8 cellular contexts compared by ENCODE assay signal in genomic region chr15:75809986-75810750, GRCh38. TPM values are rescaled to one million over a fixed set of nuclear protein-coding genes. Genes with fewer than 3 reads are reported as not detected.
DNase-seq lines count a peak whose midpoint lies in the region; ATAC-seq, FAIRE-seq and TF ChIP-seq lines count a peak whose summit lies in the region.

No MANE protein-coding gene starts in this region.

- ATAC-seq in HG03520 (IDR thresholded peaks at IDR 0.05; ENCODE audit: unreplicated experiment) = no peak

- H3K9me3 ChIP-seq in transverse colon = no peaks in the 10 kb centered on the region

- CTCF ChIA-PET in BJ (lab: Yijun Ruan, JAX) = interaction anchor here (0.7 to 3.7 kb wide), 11 partner anchors 8 to 334 kb away, joined by 3 to 30 read pairs (median 3); no protein-coding TSS in a partner anchor
- CTCF ChIA-PET in HEK293T (lab: Yijun Ruan, JAX) = interaction anchor here (0.6 to 1.9 kb wide), 13 partner anchors 11 to 341 kb away, joined by 3 to 15 read pairs (median 4); no protein-coding TSS in a partner anchor

- intact Hi-C loops in transverse colon (cut with DNase I; ENCODE audit: low total_unique reads) = loop anchor here (10.0 kb wide), 1 partner anchor 75 kb away; no protein-coding TSS in a partner anchor

- H3K4me3 ChIP-seq in BJ (ENCODE audit: low read depth, low read length) (no peak overlapping the region), transverse colon (no peak overlapping the region)

- H3K4me1 ChIP-seq in transverse colon = no peaks in the 10 kb centered on the region

- in situ Hi-C loops in transverse colon (cut with MboI; ENCODE audit: low pct_ligation_motif_present in 1 of 4, low pct_unique_long_range_greater_than_20kb in 1 of 4, low sequenced_read_pairs in 3 of 4) = loop anchor here in 2 of 4 donors (10.0 to 25.0 kb wide), 5 partner anchors 85 to 327 kb away; a partner anchor contains a TSS

- no peak for TF ChIP-seq POLR2A in transverse colon (IDR thresholded peaks at IDR 0.05)

- no peak for TF ChIP-seq EP300 in transverse colon (IDR thresholded peaks at IDR 0.05; ENCODE audit: low read depth)

- POLR2A ChIA-PET in BJ (lab: Charles Lee) (no interaction called here), HEK293T (lab: Yijun Ruan, JAX) (interaction anchor here (0.9 to 1.4 kb wide), 2 partner anchors 33 to 94 kb away, joined by 3 to 8 read pairs; partner anchors contain the start of genes FBXO22 and UBE2Q2)

- no peak overlapping the region for H3K27ac ChIP-seq in transverse colon

- TF ChIP-seq CTCF in BJ (IDR thresholded peaks at IDR 0.05; ENCODE audit: insufficient read depth, low read depth, low read length) (peak; percentile 34; the same call in 1 of the 2 replicates), transverse colon (IDR thresholded peaks at IDR 0.05) (peak; percentile 19 to 42 (median 32))

- FAIRE-seq in RCC 7860 (lab: Jason Lieb, UNC) = no peak

- WGBS in transverse colon (ENCODE audit: low coverage in 1 of 2), 2 donors = 84% methylated on average over 10 of the region's 10 CpGs; no CpG with 5 or more reads in 1 of the 2 donors

- peaks cover 1% of the 10 kb centered on the region; the same call in 1 of the 2 replicates for H3K27me3 ChIP-seq in BJ (ENCODE audit: control insufficient read depth, insufficient read depth, low read length)
- H3K27me3 ChIP-seq in transverse colon = no peaks in the 10 kb centered on the region

- DNase-seq in BJ (ENCODE audit: low read depth) = no peak
- peak; percentile 40 for DNase-seq in HEK293T (ENCODE audit: extremely low spot score)
- DNase-seq in RCC 7860 (ENCODE audit: low spot score) = peak; percentile 14
- peak; percentile 24 for DNase-seq in fibroblast of peridontal ligament (ENCODE audit: extremely low read depth)
- DNase-seq in transverse colon = peak; percentile 26
- no peak for DNase-seq in NCI-H2107 (lab: John Stamatoyannopoulos, UW)
- DNase-seq in NK-92 treated with Interleukin-12 subunit alpha and Interleukin-12 subunit beta, amount 100 ng/mL, for 24 hours (lab: John Stamatoyannopoulos, UW) = no peak

- H3K36me3 ChIP-seq in BJ (ENCODE audit: control insufficient read depth, insufficient read depth, low read length) (no peaks in the 10 kb centered on the region), transverse colon (no peaks in the 10 kb centered on the region)

TF ChIP-seq in HEK293T, 16 proteins besides CTCF, POLR2A, EP300 and RAD21:
- TF ChIP-seq ELF4 (IDR thresholded peaks at IDR 0.05) (no peak), PKNOX1 (IDR thresholded peaks at IDR 0.05) (no peak), SP1 (IDR thresholded peaks at IDR 0.05) (no peak), ARNT (IDR thresholded peaks at IDR 0.05) (no peak), ZNF384 (IDR thresholded peaks at IDR 0.05) (no peak), NFRKB (IDR thresholded peaks at IDR 0.05) (no peak), FOXA1 (IDR thresholded peaks at IDR 0.05) (no peak), L3MBTL2 (conservative IDR thresholded peaks at IDR 0.05) (no peak), BHLHE40 (IDR thresholded peaks at IDR 0.05; ENCODE audit: borderline replicate concordance) (no peak), FOXK2 (IDR thresholded peaks at IDR 0.05) (no peak), FOXM1 (IDR thresholded peaks at IDR 0.05; ENCODE audit: borderline replicate concordance) (no peak), TARDBP (IDR thresholded peaks at IDR 0.05) (no peak), LEF1 (IDR thresholded peaks at IDR 0.05; ENCODE audit: borderline replicate concordance) (no peak), HDGF (IDR thresholded peaks at IDR 0.05; ENCODE audit: borderline replicate concordance) (no peak), SUZ12 (IDR thresholded peaks at IDR 0.05) (no peak), CTBP1 (IDR thresholded peaks at IDR 0.05; ENCODE audit: borderline replicate concordance) (no peak)

RNA-seq across cellular contexts. Expression of gene UBE2Q2, which starts 33.1 kb away (rescaled TPM):
- polyA plus RNA-seq in BJ (2011; rRNA removed) = 22.6 and 33.9 TPM in 2 replicates
- polyA minus RNA-seq in BJ (2011; rRNA and poly(A)+ RNA removed) = 11.1 and 15.5 TPM in 2 replicates
- total RNA-seq in transverse colon = 10 to 100 TPM; 21.2 to 53.7 (median 26.9) TPM

Comparison
In these comparisons a context has a peak if more than half of its experiments do, and no peak if none do; other contexts are left out.
1. DNase-seq: peak in HEK293T (single experiment), RCC 7860 (single experiment), fibroblast of peridontal ligament (single experiment) and transverse colon (single experiment); none in BJ (single experiment), NCI-H2107 (single experiment) and NK-92 treated with Interleukin-12 subunit alpha and Interleukin-12 subunit beta, amount 100 ng/mL, for 24 hours (single experiment).